17 cellular contexts compared by ENCODE assay signal in genomic region chr11:78338138-78338537, GRCh38.
DNase-seq lines count a peak whose midpoint lies in the region; ATAC-seq and TF ChIP-seq lines count a peak whose summit lies in the region.
"Had no signal": no experiment of that assay in that cellular context is flagged by ENCODE, and none has a peak within 500 bp of the region (broad histone marks: within the 10 kb centered on the region; RNA-seq: fewer than 3 reads in every experiment).

No MANE protein-coding gene starts in this region.

- H3K27me3 Mint-ChIP-seq in T-helper 1 cell treated with Interleukin-12 subunit alpha and Interleukin-12 subunit beta and Interleukin-4 antibody, amounts not matched to agents 30 μg/mL and 1 μg/mL, for 36 hours (ENCODE audit: low read depth): no peaks in the 10 kb centered on the region

- peaks cover 79% of the 10 kb centered on the region for H3K4me1 Mint-ChIP-seq in T-helper 1 cell treated with Interleukin-12 subunit alpha and Interleukin-12 subunit beta and Interleukin-4 antibody, amounts not matched to agents 30 μg/mL and 1 μg/mL, for 36 hours (ENCODE audit: low read depth)

- peak overlapping the region; percentile 68 for H3K27ac ChIP-seq in angular gyrus (ENCODE audit: low read depth, low read length)
- H3K27ac ChIP-seq: brain microvascular endothelial cell had no signal

- no peak overlapping the region for H3K4me3 Mint-ChIP-seq in T-helper 1 cell treated with Interleukin-12 subunit alpha and Interleukin-12 subunit beta and Interleukin-4 antibody, amounts not matched to agents 30 μg/mL and 1 μg/mL, for 36 hours
- H3K4me3 Mint-ChIP-seq: effector memory CD8-positive, alpha-beta T cell had no signal

- peaks cover 48% of the 10 kb centered on the region for H3K36me3 Mint-ChIP-seq in T-helper 1 cell treated with Interleukin-12 subunit alpha and Interleukin-12 subunit beta and Interleukin-4 antibody, amounts not matched to agents 30 μg/mL and 1 μg/mL, for 36 hours (ENCODE audit: low read depth)

- peaks cover 22% of the 10 kb centered on the region for H3K9me3 Mint-ChIP-seq in T-helper 1 cell treated with Interleukin-12 subunit alpha and Interleukin-12 subunit beta and Interleukin-4 antibody, amounts not matched to agents 30 μg/mL and 1 μg/mL, for 36 hours
- H3K9me3 Mint-ChIP-seq: effector memory CD8-positive, alpha-beta T cell had no signal

- peak overlapping the region; percentile 89 for H3K27ac Mint-ChIP-seq in T-helper 1 cell treated with Interleukin-12 subunit alpha and Interleukin-12 subunit beta and Interleukin-4 antibody, amounts not matched to agents 30 μg/mL and 1 μg/mL, for 36 hours
- H3K27ac Mint-ChIP-seq: effector memory CD8-positive, alpha-beta T cell had no signal

- no peak for TF ChIP-seq POLR2A in NB4 (IDR thresholded peaks at IDR 0.05; ENCODE audit: extremely low read depth, insufficient read length)

- DNase-seq in T-helper 1 cell (no peak), NB4 (ENCODE audit: low read depth) (peak; percentile 74), sciatic nerve (ENCODE audit: low spot score) (no peak), GM20000 (ENCODE audit: low spot score) (no peak), OCI-M2 (lab: John Stamatoyannopoulos, UW; ENCODE audit: unreplicated experiment) (no peak)
- DNase-seq: ACHN; activated CD4-positive, alpha-beta T cell treated with anti-CD3 and anti-CD28 coated beads, Interleukin-2, amount 50 U/mL, for 48 hours; brain microvascular endothelial cell; effector memory CD8-positive, alpha-beta T cell; mesenchymal stem cell; NCI-H2227 treated with DMSO at 0.1 percent for 48 hours; RPMI8226; stomach had no signal

- TF ChIP-seq CTCF in NB4 (IDR thresholded peaks at IDR 0.05; ENCODE audit: low read depth, low read length) (no peak), GM20000 (IDR thresholded peaks at IDR 0.05; ENCODE audit: extremely low read depth, missing control alignments) (no peak)

- H3K4me3 ChIP-seq in NB4 (ENCODE audit: low read depth, low read length): no peak overlapping the region
- H3K4me3 ChIP-seq: HAP-1, stomach had no signal

- ATAC-seq in sciatic nerve (peak; percentile 74), HG03442 (IDR thresholded peaks at IDR 0.05; ENCODE audit: unreplicated experiment) (no peak)
- ATAC-seq: effector memory CD8-positive, alpha-beta T cell had no signal

- intact Hi-C loops in sciatic nerve (cut with DNase I): no loop called here
